Comparison of ENCODE assay signal across 13 cellular contexts in genomic region chr7:3042301-3042700, GRCh38. TPM values are rescaled to one million over a fixed set of nuclear protein-coding genes. Genes with fewer than 3 reads are reported as not detected.
DNase-seq lines count a peak whose midpoint lies in the region; ATAC-seq, FAIRE-seq and TF ChIP-seq lines count a peak whose summit lies in the region.
"Had no signal": no experiment of that assay in that cellular context is flagged by ENCODE, and none has a peak within 500 bp of the region (broad histone marks: within the 10 kb centered on the region; RNA-seq: fewer than 3 reads in every experiment).

No MANE protein-coding gene starts in this region.

- POLR2A ChIA-PET in OCI-LY7 (lab: Charles Lee) = interaction anchor here (0.7 to 2.2 kb wide), 3 partner anchors 11 to 147 kb away, joined by 3 to 6 read pairs (median 4); no protein-coding TSS in a partner anchor
- POLR2A ChIA-PET in endothelial cell of umbilical vein (lab: Charles Lee) = no interaction called here

- peak overlapping the region; percentile 92 for H3K27ac Mint-ChIP-seq in stimulated activated memory B cell treated with anti-CD40 and anti-IgM and Interleukin-4, amounts not matched to agents 10 μg/mL and 1 μg/mL and 100 μg/mL, for 72 hours

- no peaks in the 10 kb centered on the region for H3K9me2 ChIP-seq in OCI-LY7 (ENCODE audit: insufficient read depth, low read length)

- H3K4me1 Mint-ChIP-seq in activated T-cell treated with anti-CD3 and anti-CD28 coated beads, Interleukin-2, amount 50 U/mL, for 4 hours (ENCODE audit: low read depth) = peaks cover 58% of the 10 kb centered on the region
- peaks cover 52% of the 10 kb centered on the region for H3K4me1 Mint-ChIP-seq in stimulated activated memory B cell treated with anti-CD40 and anti-IgM and Interleukin-4, amounts not matched to agents 10 μg/mL and 1 μg/mL and 100 μg/mL, for 72 hours

- intact Hi-C loops in OCI-LY7 (cut with micrococcal nuclease; ENCODE audit: unreplicated experiment) (loop anchor here (2.0 kb wide), 2 partner anchors 148 to 156 kb away; no protein-coding TSS in a partner anchor), endothelial cell of umbilical vein (cut with micrococcal nuclease) (loop anchor here (2.0 kb wide), 1 partner anchor 14 kb away; no protein-coding TSS in a partner anchor), left ventricle myocardium inferior (cut with micrococcal nuclease) (no loop called here)

- peak overlapping the region; percentile 52 for H3K27ac ChIP-seq in OCI-LY7 (ENCODE audit: low read depth, low read length, poor library complexity, severe bottlenecking)
- H3K27ac ChIP-seq in endothelial cell of umbilical vein (ENCODE audit: insufficient read depth, low read depth, low read length) = no peak overlapping the region
- H3K27ac ChIP-seq in left ventricle myocardium inferior (replicated peaks) = no peak overlapping the region

- H3K4me3 Mint-ChIP-seq in activated T-cell treated with anti-CD3 and anti-CD28 coated beads, Interleukin-2, amount 50 U/mL, for 4 hours = peak overlapping the region; percentile 92
- peak overlapping the region; percentile 96 for H3K4me3 Mint-ChIP-seq in stimulated activated memory B cell treated with anti-CD40 and anti-IgM and Interleukin-4, amounts not matched to agents 10 μg/mL and 1 μg/mL and 100 μg/mL, for 72 hours

- H4K20me1 ChIP-seq in OCI-LY7 (ENCODE audit: insufficient read depth, low read length) (peaks cover 7% of the 10 kb centered on the region; the same call in 1 of the 2 replicates), endothelial cell of umbilical vein (replicated peaks; ENCODE audit: control insufficient read depth, extremely low read depth, insufficient read depth, low read length) (no peaks in the 10 kb centered on the region)

- no peak for TF ChIP-seq POLR2A in endothelial cell of umbilical vein (IDR thresholded peaks at IDR 0.05; ENCODE audit: low read depth, low read length)

- H3K27me3 ChIP-seq in endothelial cell of umbilical vein (ENCODE audit: control insufficient read depth in 2 of 2, insufficient read depth in 2 of 2, low read length in 2 of 2) = no peaks in the 10 kb centered on the region
- peaks cover 52% of the 10 kb centered on the region for H3K27me3 ChIP-seq in left ventricle myocardium inferior (ENCODE audit: low read depth)

- H3K79me2 ChIP-seq in OCI-LY7 (ENCODE audit: insufficient read depth, low read depth, low read length) (peaks cover 15% of the 10 kb centered on the region; the same call in 1 of the 2 replicates), endothelial cell of umbilical vein (ENCODE audit: control insufficient read depth, insufficient read depth, low read length) (peaks cover 27% of the 10 kb centered on the region)

- H3K9me1 ChIP-seq in endothelial cell of umbilical vein (replicated peaks; ENCODE audit: control insufficient read depth, extremely low read depth, insufficient read depth, low read length) = no peaks in the 10 kb centered on the region

- no peak overlapping the region for H2AFZ ChIP-seq in OCI-LY7 (ENCODE audit: low read length)
- H2AFZ ChIP-seq in endothelial cell of umbilical vein (ENCODE audit: low read depth, low read length) = no peak overlapping the region

- H3K4me3 ChIP-seq in OCI-LY7 (ENCODE audit: low read depth, low read length, poor library complexity, severe bottlenecking) (peak overlapping the region; percentile 82), endothelial cell of umbilical vein (replicated peaks in 1 of 3; ENCODE audit: insufficient read depth in 1 of 3, low read depth in 1 of 3, low read length in 3 of 3) (no peak overlapping the region), left ventricle myocardium inferior (no peak overlapping the region)

- FAIRE-seq in endothelial cell of umbilical vein (lab: Jason Lieb, UNC) = no peak
- FAIRE-seq: colon, TTC549 had no signal

- ATAC-seq in activated T-cell treated with anti-CD3 and anti-CD28 coated beads, Interleukin-2, amount 50 U/mL, for 4 hours = no peak
- ATAC-seq in stimulated activated memory B cell treated with anti-CD40 and anti-IgM and Interleukin-4, amounts not matched to agents 10 μg/mL and 1 μg/mL and 100 μg/mL, for 72 hours = no peak

- BruUV-seq in OCI-LY7 (replicated peaks; lab: Mats Ljungman, UMichigan) = no TSS peak
- TSS peak; percentile 46 for BruUV-seq in endothelial cell of umbilical vein (replicated peaks; lab: Mats Ljungman, UMichigan)

- no peak overlapping the region for H3K9ac ChIP-seq in endothelial cell of umbilical vein (replicated peaks; ENCODE audit: extremely low read depth, insufficient read depth, low read length)

- H3K4me2 ChIP-seq in OCI-LY7 (ENCODE audit: low read length) (peak overlapping the region; percentile 84), endothelial cell of umbilical vein (ENCODE audit: insufficient read depth, low read length) (no peak overlapping the region)

- peaks cover 25% of the 10 kb centered on the region for H3K36me3 Mint-ChIP-seq in activated T-cell treated with anti-CD3 and anti-CD28 coated beads, Interleukin-2, amount 50 U/mL, for 4 hours (ENCODE audit: insufficient read depth)
- H3K36me3 Mint-ChIP-seq in stimulated activated memory B cell treated with anti-CD40 and anti-IgM and Interleukin-4, amounts not matched to agents 10 μg/mL and 1 μg/mL and 100 μg/mL, for 72 hours = peaks cover 46% of the 10 kb centered on the region

- dilution Hi-C loops in endothelial cell of umbilical vein (cut with MboI; ENCODE audit: extremely low pct_ligation_motif_present, low sequenced_read_pairs) = no loop called here

- H3K4me1 ChIP-seq in OCI-LY7 (ENCODE audit: insufficient read depth, low read length, poor library complexity, severe bottlenecking) = peaks cover 40% of the 10 kb centered on the region
- peaks cover 3% of the 10 kb centered on the region for H3K4me1 ChIP-seq in endothelial cell of umbilical vein (ENCODE audit: control insufficient read depth, extremely low read depth, insufficient read depth, low read length)
- no peaks in the 10 kb centered on the region for H3K4me1 ChIP-seq in left ventricle myocardium inferior

- H3K9me3 Mint-ChIP-seq in activated T-cell treated with anti-CD3 and anti-CD28 coated beads, Interleukin-2, amount 50 U/mL, for 4 hours = no peaks in the 10 kb centered on the region
- no peaks in the 10 kb centered on the region for H3K9me3 Mint-ChIP-seq in stimulated activated memory B cell treated with anti-CD40 and anti-IgM and Interleukin-4, amounts not matched to agents 10 μg/mL and 1 μg/mL and 100 μg/mL, for 72 hours

- TF ChIP-seq CTCF in OCI-LY7 (conservative IDR thresholded peaks at IDR 0.05; ENCODE audit: low read length) (no peak), endothelial cell of umbilical vein (IDR thresholded peaks at IDR 0.05; ENCODE audit: extremely low read depth in 1 of 2, insufficient read depth in 1 of 2, low read depth in 1 of 2, low read length in 2 of 2) (no peak), left ventricle myocardium inferior (IDR thresholded peaks at IDR 0.05; ENCODE audit: borderline replicate concordance) (no peak)

- H3K27me3 Mint-ChIP-seq in activated T-cell treated with anti-CD3 and anti-CD28 coated beads, Interleukin-2, amount 50 U/mL, for 4 hours (ENCODE audit: low read depth) = no peaks in the 10 kb centered on the region
- H3K27me3 Mint-ChIP-seq in stimulated activated memory B cell treated with anti-CD40 and anti-IgM and Interleukin-4, amounts not matched to agents 10 μg/mL and 1 μg/mL and 100 μg/mL, for 72 hours = no peaks in the 10 kb centered on the region

- no peak for DNase-seq in activated T-cell treated with anti-CD3 and anti-CD28 coated beads, Interleukin-2, amount 50 U/mL, for 4 hours
- DNase-seq in activated T-cell treated with anti-CD3 and anti-CD28 coated beads, Interleukin-2, amount 50 U/mL, for 1 hour = no peak
- no peak for DNase-seq in OCI-LY7 (ENCODE audit: low spot score)
- no peak for DNase-seq in endothelial cell of umbilical vein (ENCODE audit: low read depth, low spot score)
- no peak for DNase-seq in activated CD4-positive, CD25-positive, alpha-beta regulatory T cell treated with anti-CD3 and anti-CD28 coated beads, Interleukin-2, amount 50 U/mL, for 72 hours
- DNase-seq in left ventricle myocardium inferior = no peak
- DNase-seq in DMS153 treated with DMSO at 0.1 percent for 48 hours (lab: John Stamatoyannopoulos, UW; ENCODE audit: unreplicated experiment) = no peak
- DNase-seq: NCI-H1092 had no signal

- H3K9me3 ChIP-seq in OCI-LY7 (ENCODE audit: low read length) (no peaks in the 10 kb centered on the region), endothelial cell of umbilical vein (replicated peaks; ENCODE audit: control insufficient read depth, insufficient read depth, low read length) (no peaks in the 10 kb centered on the region), left ventricle myocardium inferior (replicated peaks) (no peaks in the 10 kb centered on the region)
- H3K9me3 ChIP-seq: upper lobe of left lung had no signal

- H3K36me3 ChIP-seq in OCI-LY7 (ENCODE audit: insufficient read depth, low read length) = peaks cover 14% of the 10 kb centered on the region; the same call in 1 of the 2 replicates
- H3K36me3 ChIP-seq in endothelial cell of umbilical vein (ENCODE audit: control insufficient read depth in 2 of 2, extremely low read depth in 1 of 2, insufficient read depth in 2 of 2, low read length in 2 of 2) = no peaks in the 10 kb centered on the region
- H3K36me3 ChIP-seq in left ventricle myocardium inferior = no peaks in the 10 kb centered on the region
- H3K36me3 ChIP-seq: upper lobe of left lung had no signal

- CTCF ChIA-PET in OCI-LY7 (lab: Charles Lee; ENCODE audit: unreplicated experiment) (interaction anchor here (0.5 to 0.6 kb wide), 3 partner anchors 31 to 133 kb away, joined by 3 to 8 read pairs (median 3); no protein-coding TSS in a partner anchor), endothelial cell of umbilical vein (lab: Charles Lee) (interaction anchor here (1.5 kb wide), 1 partner anchor 14 kb away, joined by 5 read pairs; no protein-coding TSS in a partner anchor)

TF ChIP-seq in endothelial cell of umbilical vein, 7 proteins besides CTCF, POLR2A, EP300 and RAD21 (continues in another document):
- TF ChIP-seq JUN (IDR thresholded peaks at IDR 0.05; ENCODE audit: borderline replicate concordance, insufficient read depth, insufficient read length, low read depth) = no peak

RNA-seq across cellular contexts. Expression of gene CARD11, which starts 1.4 kb away (rescaled TPM):
- total RNA-seq in activated T-cell treated with anti-CD3 and anti-CD28 coated beads, Interleukin-2, amount 50 U/mL, for 4 hours = 10 to 100 TPM; 71.5 to 87.6 (median 87.5) TPM
- total RNA-seq in OCI-LY7 (2014; rRNA removed; shearing (Covaris generic)) = 32.5 and 33.8 TPM in 2 replicates
- total RNA-seq in OCI-LY7 (2022) = 62.8 and 63.5 TPM in 2 replicates
- 32.0 and 41.8 TPM in 2 replicates for total RNA-seq in endothelial cell of umbilical vein
- polyA plus RNA-seq in endothelial cell of umbilical vein = 20.4 and 20.5 TPM in 2 replicates
- 24.3 and 26.6 TPM in 2 replicates for polyA plus RNA-seq in endothelial cell of umbilical vein (2011; cell fraction: cytosol; rRNA removed)
- 33.5 and 33.9 TPM in 2 replicates for polyA plus RNA-seq in endothelial cell of umbilical vein (2011; cell fraction: nucleus; rRNA removed)
- polyA plus RNA-seq in endothelial cell of umbilical vein (2012) = 28.0 and 37.8 TPM in 2 replicates
- 25.3 and 35.1 TPM in 2 replicates for polyA minus RNA-seq in endothelial cell of umbilical vein
- polyA minus RNA-seq in endothelial cell of umbilical vein (2011; cell fraction: cytosol; rRNA and poly(A)+ RNA removed) = not detected
- 9.3 and 10.7 TPM in 2 replicates for polyA minus RNA-seq in endothelial cell of umbilical vein (2011; cell fraction: nucleus; rRNA and poly(A)+ RNA removed)
- total RNA-seq in left ventricle myocardium inferior = 0.16 TPM
- total RNA-seq: RPMI7951 had no signal

Comparison
In these comparisons a context has a peak if more than half of its experiments do, and no peak if none do; other contexts are left out.
1. RNA of gene CARD11, which starts 1.4 kb away (total RNA-seq): 71.5 to 87.6 TPM in activated T-cell treated with anti-CD3 and anti-CD28 coated beads, Interleukin-2, amount 50 U/mL, for 4 hours, 32.5 to 63.5 TPM in OCI-LY7 and 32.0 to 41.8 TPM in endothelial cell of umbilical vein; 0.16 TPM in left ventricle myocardium inferior (single experiment); every median in the first group is over 10 times any median in the second.